ENCODE assay signal across 8 cellular contexts in the genomic region with DNA sequence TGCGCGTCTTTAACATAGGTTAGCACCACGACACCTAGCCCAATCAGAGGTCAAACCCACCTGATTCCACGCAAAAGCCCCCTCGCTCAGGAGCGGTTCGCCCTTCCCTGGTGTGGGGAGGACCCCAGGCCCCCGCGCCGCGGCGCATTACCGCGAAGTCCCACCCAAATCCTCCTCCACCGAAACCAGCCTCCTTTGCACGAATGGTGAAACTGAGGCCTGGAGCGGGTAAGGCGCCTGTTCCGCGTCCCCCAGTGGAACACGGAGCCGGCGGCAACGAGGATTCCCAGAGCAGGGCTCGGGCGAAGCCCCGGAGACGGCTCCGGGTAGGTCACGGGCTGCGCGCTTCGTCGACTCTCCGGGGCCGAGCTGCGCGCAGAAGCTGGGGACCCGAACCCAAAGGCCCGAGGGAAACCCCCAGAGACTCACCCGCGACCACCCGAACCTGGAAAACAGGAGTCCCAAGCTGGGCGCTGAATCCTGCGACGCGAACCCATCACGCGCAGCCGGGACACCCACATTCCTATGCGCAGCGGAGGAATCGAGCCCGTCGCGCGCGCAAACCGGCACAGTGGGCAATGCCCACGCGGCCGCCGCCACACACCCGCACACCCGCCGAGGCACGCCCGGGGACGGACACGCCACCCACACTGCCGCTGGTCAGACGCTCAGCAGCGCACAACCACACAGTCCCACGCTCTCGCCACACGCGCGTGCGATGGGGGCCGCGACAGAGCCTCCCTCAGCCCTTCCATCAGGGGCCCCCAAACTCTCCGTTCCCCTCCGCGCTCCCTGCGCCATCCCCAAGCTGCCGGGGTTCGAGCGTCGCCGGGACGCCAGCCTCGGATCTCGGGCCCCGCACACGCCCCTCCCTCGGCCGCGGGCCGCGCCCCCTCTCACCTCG.
DNase-seq lines count a peak whose midpoint lies in the region; ATAC-seq and TF ChIP-seq lines count a peak whose summit lies in the region.

No MANE protein-coding gene starts in this region.

- DNase-seq in Ammon's horn (ENCODE audit: low spot score): peak; percentile 15
- DNase-seq in foreskin fibroblast: peak in 1 of 2 donors; percentile 58
- DNase-seq in posterior cingulate gyrus: peak in 9 of 10 donors; percentile 16 to 88 (median 39)
- DNase-seq in epidermal melanocyte (ENCODE audit: insufficient read length, low spot score): no peak
- DNase-seq in DMS79 (lab: John Stamatoyannopoulos, UW): no peak
- DNase-seq in NCI-H1048 (lab: John Stamatoyannopoulos, UW): no peak

- intact Hi-C loops in posterior cingulate gyrus (cut with DNase I): no loop called here

- peak overlapping the region; percentile 70 to 79 for H3K4me3 ChIP-seq in foreskin fibroblast (ENCODE audit: low read depth in 1 of 2, low read length in 2 of 2)

- TF ChIP-seq CTCF in foreskin fibroblast (IDR thresholded peaks at IDR 0.05; ENCODE audit: low read depth, low read length): no peak

- peak; percentile 29 for ATAC-seq in GM21528 (IDR thresholded peaks at IDR 0.05; ENCODE audit: low FRiP score, unreplicated experiment)
- ATAC-seq in SK-N-SH treated with all-trans-retinoic acid at 6 μM for 48 hours: peak; percentile 18; the same call in 1 of the 3 replicates

TF ChIP-seq in SK-N-SH treated with all-trans-retinoic acid at 6 μM for 48 hours, 23 proteins besides CTCF, POLR2A, EP300 and RAD21:
- no peak for TF ChIP-seq PPARA (CRISPR knock-in tag; IDR thresholded peaks at IDR 0.05; ENCODE audit: borderline replicate concordance)

Comparison
In these comparisons a context has a peak if more than half of its experiments do, and no peak if none do; other contexts are left out.
1. DNase-seq: peak in Ammon's horn (single experiment) and posterior cingulate gyrus (9 of 10); none in epidermal melanocyte (single experiment), DMS79 (single experiment) and NCI-H1048 (single experiment).